In the genomic region with DNA sequence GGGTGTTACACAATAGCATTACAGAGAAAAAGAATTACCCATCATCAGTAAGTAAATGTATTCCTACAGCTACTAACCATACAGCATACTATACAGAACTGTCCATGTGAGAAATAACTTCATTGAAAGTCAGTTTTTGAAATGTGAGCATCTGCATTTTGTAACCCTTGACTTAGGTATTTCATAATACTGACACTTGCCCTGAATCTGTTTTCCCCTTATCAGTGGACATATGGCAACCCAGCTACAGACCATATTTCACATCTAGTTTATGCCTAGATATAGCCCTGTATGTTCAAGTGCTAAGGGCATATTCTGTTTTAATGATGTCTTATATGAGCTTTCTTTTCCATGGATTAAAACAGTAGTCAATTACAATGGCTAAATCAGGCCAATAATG, we compare ENCODE assay signal across 31 cellular contexts.
"Had no signal": no experiment of that assay in that cellular context is flagged by ENCODE, and none has a peak within 500 bp of the region (broad histone marks: within the 10 kb centered on the region; RNA-seq: fewer than 3 reads in every experiment).

No MANE protein-coding gene starts in this region.

- H2AFZ ChIP-seq: neural progenitor cell had no signal

- H3K36me3 ChIP-seq: adrenal gland, ascending aorta, cardiac muscle cell, heart left ventricle, neural progenitor cell, right atrium auricular region, suprapubic skin, WERI-Rb-1 had no signal

- H3K27ac ChIP-seq: adrenal gland, ascending aorta, cardiac muscle cell, coronary artery, dorsolateral prefrontal cortex, heart left ventricle, neural progenitor cell, right atrium auricular region, suprapubic skin, tibial nerve, WERI-Rb-1 had no signal

- DNase-seq: activated CD4-positive, alpha-beta memory T cell treated with anti-CD3 and anti-CD28 coated beads for 36 hours; activated CD4-positive, alpha-beta T cell treated with anti-CD3 and anti-CD28 coated beads, Interleukin-2, amount 10 ng/mL, durations not matched to agents 24 days and 14 days; activated CD4-positive, CD25-positive, alpha-beta regulatory T cell treated with anti-CD3 and anti-CD28 coated beads, Interleukin-2, amount 50 U/mL, for 72 hours; activated CD8-positive, alpha-beta memory T cell treated with anti-CD3 and anti-CD28 coated beads, Interleukin-2, amount 50 U/mL, for 4 hours; activated effector memory CD4-positive, alpha-beta T cell treated with anti-CD3 and anti-CD28 coated beads, Interleukin-2, amount 50 U/mL, for 16 hours; activated naive CD4-positive, alpha-beta T cell treated with anti-CD3 and anti-CD28 coated beads for 36 hours; activated naive CD8-positive, alpha-beta T cell treated with anti-CD3 and anti-CD28 coated beads for 36 hours; activated T-cell treated with anti-CD3 and anti-CD28 coated beads, Interleukin-2, amount 50 U/mL, for 1 hour; adrenal gland; cerebellar nuclear complex; dorsolateral prefrontal cortex; effector memory CD4-positive, alpha-beta T cell; heart left ventricle; hypothalamus; immature natural killer cell; midbrain; naive thymus-derived CD4-positive, alpha-beta T cell; stimulated activated CD4-positive, alpha-beta T cell treated with anti-CD3 and anti-CD28 coated beads, Interleukin-1b, Interleukin-23, amount 100 ng/mL, for 48 hours; stimulated activated CD4-positive, alpha-beta T cell treated with anti-CD3 and anti-CD28 coated beads, Interleukin-4, amount 100 ng/mL, for 4 hours; stimulated activated naive CD4-positive, alpha-beta T cell; T-helper 17 cell; T1000; WERI-Rb-1 had no signal

- H3K4me1 ChIP-seq: adrenal gland, ascending aorta, heart left ventricle, neural progenitor cell, right atrium auricular region, suprapubic skin, tibial nerve had no signal

- H3K9me3 ChIP-seq: adrenal gland, heart left ventricle, right atrium auricular region, suprapubic skin had no signal

- H3K4me2 ChIP-seq: neural progenitor cell, smooth muscle cell had no signal

- ATAC-seq: heart left ventricle; naive thymus-derived CD4-positive, alpha-beta T cell; T-helper 17 cell had no signal

- H3K27me3 ChIP-seq: adrenal gland, ascending aorta, cardiac muscle cell, dorsolateral prefrontal cortex, heart left ventricle, neural progenitor cell, right atrium auricular region, suprapubic skin, tibial nerve had no signal

- H3K4me3 ChIP-seq: adrenal gland, ascending aorta, cardiac muscle cell, coronary artery, dorsolateral prefrontal cortex, heart left ventricle, neural progenitor cell, right atrium auricular region, smooth muscle cell, suprapubic skin, tibial nerve had no signal

- H3K9ac ChIP-seq: neural progenitor cell had no signal
